In the genomic region with DNA sequence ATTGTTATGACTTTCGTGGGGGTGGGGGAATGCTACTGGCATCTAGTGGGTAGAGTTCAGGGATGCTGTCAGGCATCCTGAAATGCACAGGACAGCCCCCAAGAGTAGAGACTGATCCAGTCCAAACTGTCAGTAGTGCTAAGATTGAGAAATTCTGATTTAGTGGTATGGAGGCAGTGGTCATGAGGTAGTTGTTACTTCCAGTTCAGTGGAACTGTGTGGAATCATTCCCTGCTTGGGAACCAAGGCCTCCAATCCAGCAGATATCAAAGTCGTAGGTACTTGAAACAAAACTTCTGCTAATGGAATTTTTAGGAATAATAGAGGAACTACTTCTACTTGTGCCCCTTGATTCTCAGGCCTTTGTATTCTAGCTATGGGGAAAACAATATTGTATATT, we compare ENCODE assay signal across 20 cellular contexts. TPM values are rescaled to one million over a fixed set of nuclear protein-coding genes. Genes with fewer than 3 reads are reported as not detected.
DNase-seq lines count a peak whose midpoint lies in the region; FAIRE-seq and TF ChIP-seq lines count a peak whose summit lies in the region.
"Had no signal": no experiment of that assay in that cellular context is flagged by ENCODE, and none has a peak within 500 bp of the region (broad histone marks: within the 10 kb centered on the region; RNA-seq: fewer than 3 reads in every experiment).

No MANE protein-coding gene starts in this region.

- H3K4me1 Mint-ChIP-seq in activated naive CD8-positive, alpha-beta T cell treated with anti-CD3 and anti-CD28 coated beads for 36 hours, result peaks cover 15% of the 10 kb centered on the region

- H3K4me3 Mint-ChIP-seq in activated naive CD8-positive, alpha-beta T cell treated with anti-CD3 and anti-CD28 coated beads for 36 hours, result no peak overlapping the region
- H3K4me3 Mint-ChIP-seq: B cell; CD4-positive, alpha-beta T cell had no signal

- DNase-seq in GM19239 (ENCODE audit: insufficient read length, low spot score), result no peak
- DNase-seq in SK-N-MC (ENCODE audit: low read depth, low spot score), result no peak
- DNase-seq in glomerular visceral epithelial cell (ENCODE audit: extremely low spot score), result peak; percentile 40
- peak; percentile 32 for DNase-seq in renal cortical epithelial cell (ENCODE audit: low read depth)
- DNase-seq in activated naive CD8-positive, alpha-beta T cell treated with anti-CD3 and anti-CD28 coated beads for 36 hours, result no peak
- DNase-seq in GM13977 (ENCODE audit: low spot score), result no peak
- DNase-seq in tibial nerve (ENCODE audit: low spot score in 2 of 2), result no peak
- DNase-seq: Caco-2; CD4-positive, alpha-beta T cell; GDM1; HCEC 1CT; KBM-7; NCI-H1417 treated with DMSO at 0.1 percent for 48 hours; NCI-H1930; NCI-H345; NCI-H524 treated with DMSO at 0.1 percent for 48 hours; SIG-M5 had no signal

- H3K36me3 Mint-ChIP-seq in activated naive CD8-positive, alpha-beta T cell treated with anti-CD3 and anti-CD28 coated beads for 36 hours, result peaks cover 9% of the 10 kb centered on the region

- H3K4me3 ChIP-seq in SK-N-MC (no peak overlapping the region), tibial nerve (no peak overlapping the region)

- no peak for TF ChIP-seq POLR2A in tibial nerve (IDR thresholded peaks at IDR 0.05)

- no peak for TF ChIP-seq EP300 in tibial nerve (IDR thresholded peaks at IDR 0.05)

- in situ Hi-C loops in GM13977 (cut with MboI; ENCODE audit: low pct_unique_long_range_greater_than_20kb, low sequenced_read_pairs, unreplicated experiment), result no loop called here

- H3K27ac ChIP-seq in SK-N-MC (peak overlapping the region; percentile 42), tibial nerve (no peak overlapping the region)
- H3K27ac ChIP-seq: RWPE1 had no signal

- H3K9me3 Mint-ChIP-seq in activated naive CD8-positive, alpha-beta T cell treated with anti-CD3 and anti-CD28 coated beads for 36 hours, result no peaks in the 10 kb centered on the region
- H3K9me3 Mint-ChIP-seq: CD4-positive, alpha-beta T cell had no signal

- no peak overlapping the region for H3K9ac ChIP-seq in SK-N-MC (ENCODE audit: insufficient read length)

- FAIRE-seq in GM19239 (lab: Jason Lieb, UNC), result peak; percentile 11
- FAIRE-seq: HepG2 had no signal

- H3K4me1 ChIP-seq in tibial nerve, result peaks cover 0 to 28% (median 2%) of the 10 kb centered on the region in 4 donors
- H3K4me1 ChIP-seq: Caco-2 had no signal

- H3K9me3 ChIP-seq in SK-N-MC (ENCODE audit: low read depth, low read length), result no peaks in the 10 kb centered on the region; the same call in 1 of the 2 replicates
- H3K9me3 ChIP-seq in tibial nerve, result no peaks in the 10 kb centered on the region
- H3K9me3 ChIP-seq: Caco-2 had no signal

- TF ChIP-seq CTCF in GM13977 (IDR thresholded peaks at IDR 0.05; ENCODE audit: extremely low read depth, insufficient read depth, missing control alignments), result no peak
- TF ChIP-seq CTCF in tibial nerve (IDR thresholded peaks at IDR 0.05), result no peak

- no peaks in the 10 kb centered on the region for H3K36me3 ChIP-seq in SK-N-MC (ENCODE audit: insufficient read depth, low read length)
- H3K36me3 ChIP-seq in tibial nerve, result peaks cover 0 to 5% (median 0%) of the 10 kb centered on the region in 3 donors

- WGBS in tibial nerve, 2 donors, result 88 to 90% methylated on average over 2 of the region's 2 CpGs

- H3K27me3 ChIP-seq in tibial nerve, result no peaks in the 10 kb centered on the region

- no peak overlapping the region for H3K27ac Mint-ChIP-seq in activated naive CD8-positive, alpha-beta T cell treated with anti-CD3 and anti-CD28 coated beads for 36 hours
- H3K27ac Mint-ChIP-seq: B cell; CD4-positive, alpha-beta T cell had no signal

- H3K27me3 Mint-ChIP-seq in activated naive CD8-positive, alpha-beta T cell treated with anti-CD3 and anti-CD28 coated beads for 36 hours, result no peaks in the 10 kb centered on the region
- H3K27me3 Mint-ChIP-seq: B cell; CD4-positive, alpha-beta T cell had no signal

RNA-seq across cellular contexts. Expression of a gene that starts 20.4 kb away (rescaled TPM):
- total RNA-seq in renal cortical epithelial cell (31.4 and 121 TPM in 2 replicates), tibial nerve (100 to 1,000 TPM in 1 of 4 donors, 10 to 100 TPM in 3; 66.1 to 107 (median 90.9) TPM)
- 10 to 100 TPM; 21.0 to 22.8 TPM for total RNA-seq in activated naive CD8-positive, alpha-beta T cell treated with anti-CD3 and anti-CD28 coated beads for 36 hours

Comparison
In these comparisons a context has a peak if more than half of its experiments do, and no peak if none do; other contexts are left out.
1. DNase-seq: peak in glomerular visceral epithelial cell (single experiment) and renal cortical epithelial cell (single experiment); none in GM19239 (single experiment), SK-N-MC (single experiment), activated naive CD8-positive, alpha-beta T cell treated with anti-CD3 and anti-CD28 coated beads for 36 hours (single experiment), GM13977 (single experiment) and tibial nerve (0 of 2).